12 cellular contexts compared by ENCODE assay signal in genomic region chr4:108141213-108142045, GRCh38. TPM values are rescaled to one million over a fixed set of nuclear protein-coding genes. Genes with fewer than 3 reads are reported as not detected.
DNase-seq lines count a peak whose midpoint lies in the region; ATAC-seq and TF ChIP-seq lines count a peak whose summit lies in the region.
"Had no signal": no experiment of that assay in that cellular context is flagged by ENCODE, and none has a peak within 500 bp of the region (broad histone marks: within the 10 kb centered on the region; RNA-seq: fewer than 3 reads in every experiment).

No MANE protein-coding gene starts in this region.

- H3K9ac ChIP-seq in SK-N-SH: no peak overlapping the region

- TF ChIP-seq CTCF in SK-N-SH (IDR thresholded peaks at IDR 0.05): no peak

- H3K4me1 Mint-ChIP-seq in activated naive CD4-positive, alpha-beta T cell treated with anti-CD3 and anti-CD28 coated beads, Interleukin-2, amount 10 ng/mL, durations not matched to agents 7 days and 5 days: peaks cover 93% of the 10 kb centered on the region
- H3K4me1 Mint-ChIP-seq in activated naive CD8-positive, alpha-beta T cell (ENCODE audit: low read depth): peaks cover 94% of the 10 kb centered on the region
- H3K4me1 Mint-ChIP-seq in stimulated activated naive CD8-positive, alpha-beta T cell treated with anti-CD3 and anti-CD28 coated beads, Interleukin-15, Interleukin-2, amounts not matched to agents 100 ng/mL and 50 ng/mL, for 24 hours (ENCODE audit: low read depth): peaks cover 95% of the 10 kb centered on the region

- H3F3A ChIP-seq in SK-N-SH (replicated peaks; ENCODE audit: insufficient read depth): no peaks in the 10 kb centered on the region

- no peaks in the 10 kb centered on the region for H3K9me2 ChIP-seq in SK-N-SH

- POLR2A ChIA-PET in SK-N-SH (lab: Yijun Ruan, JAX): no interaction called here

- WGBS in SK-N-SH (ENCODE audit: low lambda C conversion rate): 5% methylated on average over 12 of the region's 12 CpGs

- no peak for TF ChIP-seq EP300 in SK-N-SH (IDR thresholded peaks at IDR 0.05; ENCODE audit: borderline replicate concordance in 1 of 2, low read depth in 1 of 2, low read length in 1 of 2)

- no peak overlapping the region for H3K27ac ChIP-seq in SK-N-SH (ENCODE audit: low read depth in 2 of 2, low read length in 1 of 2)
- H3K27ac ChIP-seq: left lung, psoas muscle, uterus had no signal

- peaks cover 30% of the 10 kb centered on the region for H3K27me3 ChIP-seq in SK-N-SH (ENCODE audit: insufficient read depth)
- H3K27me3 ChIP-seq: left lung had no signal

- H3K79me2 ChIP-seq in SK-N-SH (ENCODE audit: insufficient read depth): no peaks in the 10 kb centered on the region

- no peak for DNase-seq in activated naive CD4-positive, alpha-beta T cell treated with anti-CD3 and anti-CD28 coated beads, Interleukin-2, amount 10 ng/mL, durations not matched to agents 7 days and 5 days
- no peak for DNase-seq in activated naive CD4-positive, alpha-beta T cell treated with Interleukin-2 at 50 U/mL for 16 hours
- peak; percentile 93 for DNase-seq in NCI-H146 (lab: John Stamatoyannopoulos, UW)
- no peak for DNase-seq in SK-N-SH
- no peak for DNase-seq in DMS53 (lab: John Stamatoyannopoulos, UW)
- DNase-seq: left lung, NCI-H226, psoas muscle, uterus had no signal

- CTCF ChIA-PET in activated naive CD4-positive, alpha-beta T cell treated with anti-CD3 and anti-CD28 coated beads, Interleukin-2, amount 10 ng/mL, durations not matched to agents 7 days and 5 days (lab: Charles Lee): interaction anchor here (1.3 to 1.7 kb wide), 3 partner anchors 10 to 111 kb away, joined by 3 to 6 read pairs (median 4); no protein-coding TSS in a partner anchor
- CTCF ChIA-PET in SK-N-SH (lab: Yijun Ruan, JAX): interaction anchor here (2.1 kb wide), 1 partner anchor 10 kb away, joined by 4 read pairs; no protein-coding TSS in a partner anchor

- H2AFZ ChIP-seq in SK-N-SH (ENCODE audit: low read depth): no peak overlapping the region

- H3K4me2 ChIP-seq in SK-N-SH: no peak overlapping the region

- peaks cover 73% of the 10 kb centered on the region for H3K36me3 Mint-ChIP-seq in activated naive CD4-positive, alpha-beta T cell treated with anti-CD3 and anti-CD28 coated beads, Interleukin-2, amount 10 ng/mL, durations not matched to agents 7 days and 5 days
- H3K36me3 Mint-ChIP-seq in activated naive CD8-positive, alpha-beta T cell: peaks cover 8% of the 10 kb centered on the region
- peaks cover 12% of the 10 kb centered on the region for H3K36me3 Mint-ChIP-seq in stimulated activated naive CD8-positive, alpha-beta T cell treated with anti-CD3 and anti-CD28 coated beads, Interleukin-15, Interleukin-2, amounts not matched to agents 100 ng/mL and 50 ng/mL, for 24 hours (ENCODE audit: low read depth)

- H3K36me3 ChIP-seq in SK-N-SH (replicated peaks in 1 of 2; ENCODE audit: control insufficient read depth in 1 of 2, insufficient read depth in 2 of 2, low read length in 1 of 2): no peaks in the 10 kb centered on the region
- H3K36me3 ChIP-seq: left lung, uterus had no signal

- no peak overlapping the region for H3K4me3 ChIP-seq in SK-N-SH (ENCODE audit: low read depth in 2 of 2, low read length in 1 of 2)
- H3K4me3 ChIP-seq: left lung, psoas muscle, uterus had no signal

- no peaks in the 10 kb centered on the region for H4K20me1 ChIP-seq in SK-N-SH (ENCODE audit: insufficient read depth)

- peak overlapping the region; percentile 88 for H3K27ac Mint-ChIP-seq in activated naive CD4-positive, alpha-beta T cell treated with anti-CD3 and anti-CD28 coated beads, Interleukin-2, amount 10 ng/mL, durations not matched to agents 7 days and 5 days
- H3K27ac Mint-ChIP-seq in activated naive CD8-positive, alpha-beta T cell: peak overlapping the region; percentile 100
- peak overlapping the region; percentile 100 for H3K27ac Mint-ChIP-seq in stimulated activated naive CD8-positive, alpha-beta T cell treated with anti-CD3 and anti-CD28 coated beads, Interleukin-15, Interleukin-2, amounts not matched to agents 100 ng/mL and 50 ng/mL, for 24 hours

- no peak for TF ChIP-seq RAD21 in SK-N-SH (IDR thresholded peaks at IDR 0.05; ENCODE audit: low read length)

- no peaks in the 10 kb centered on the region for H3K9me3 Mint-ChIP-seq in activated naive CD4-positive, alpha-beta T cell treated with anti-CD3 and anti-CD28 coated beads, Interleukin-2, amount 10 ng/mL, durations not matched to agents 7 days and 5 days
- no peaks in the 10 kb centered on the region for H3K9me3 Mint-ChIP-seq in activated naive CD8-positive, alpha-beta T cell (ENCODE audit: low read depth)
- H3K9me3 Mint-ChIP-seq in stimulated activated naive CD8-positive, alpha-beta T cell treated with anti-CD3 and anti-CD28 coated beads, Interleukin-15, Interleukin-2, amounts not matched to agents 100 ng/mL and 50 ng/mL, for 24 hours: no peaks in the 10 kb centered on the region

- H3K4me1 ChIP-seq in SK-N-SH (ENCODE audit: control insufficient read depth in 1 of 2, insufficient read depth in 2 of 2, low read depth in 1 of 2, low read length in 1 of 2): no peaks in the 10 kb centered on the region
- H3K4me1 ChIP-seq: left lung, psoas muscle, uterus had no signal

- no peaks in the 10 kb centered on the region for H3K9me3 ChIP-seq in SK-N-SH
- H3K9me3 ChIP-seq: left lung, psoas muscle, uterus had no signal

- no peaks in the 10 kb centered on the region for H3K27me3 Mint-ChIP-seq in activated naive CD4-positive, alpha-beta T cell treated with anti-CD3 and anti-CD28 coated beads, Interleukin-2, amount 10 ng/mL, durations not matched to agents 7 days and 5 days
- H3K27me3 Mint-ChIP-seq in activated naive CD8-positive, alpha-beta T cell: no peaks in the 10 kb centered on the region
- H3K27me3 Mint-ChIP-seq in stimulated activated naive CD8-positive, alpha-beta T cell treated with anti-CD3 and anti-CD28 coated beads, Interleukin-15, Interleukin-2, amounts not matched to agents 100 ng/mL and 50 ng/mL, for 24 hours: no peaks in the 10 kb centered on the region

- peak overlapping the region; percentile 62 for H3K4me3 Mint-ChIP-seq in activated naive CD4-positive, alpha-beta T cell treated with anti-CD3 and anti-CD28 coated beads, Interleukin-2, amount 10 ng/mL, durations not matched to agents 7 days and 5 days
- H3K4me3 Mint-ChIP-seq in activated naive CD8-positive, alpha-beta T cell: peak overlapping the region; percentile 90
- H3K4me3 Mint-ChIP-seq in stimulated activated naive CD8-positive, alpha-beta T cell treated with anti-CD3 and anti-CD28 coated beads, Interleukin-15, Interleukin-2, amounts not matched to agents 100 ng/mL and 50 ng/mL, for 24 hours: peak overlapping the region; percentile 82

- no peak for ATAC-seq in GM21529 (IDR thresholded peaks at IDR 0.05; ENCODE audit: unreplicated experiment)
- ATAC-seq: left lung, psoas muscle had no signal

TF ChIP-seq in SK-N-SH, 30 proteins besides CTCF, POLR2A, EP300 and RAD21:
- TF ChIP-seq PBX3 (IDR thresholded peaks at IDR 0.05) (no peak), RCOR1 (IDR thresholded peaks at IDR 0.05; ENCODE audit: low read length) (no peak), MEF2A (IDR thresholded peaks at IDR 0.05; ENCODE audit: borderline replicate concordance, low read depth) (no peak)
- TF ChIP-seq, protein P1, sequence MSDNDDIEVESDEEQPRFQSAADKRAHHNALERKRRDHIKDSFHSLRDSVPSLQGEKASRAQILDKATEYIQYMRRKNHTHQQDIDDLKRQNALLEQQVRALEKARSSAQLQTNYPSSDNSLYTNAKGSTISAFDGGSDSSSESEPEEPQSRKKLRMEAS (IDR thresholded peaks at IDR 0.05; ENCODE audit: low read depth): no peak
TF ChIP-seq in SK-N-SH: peak in this region for 0.

RNA-seq across cellular contexts. Expression of gene LEF1, which starts 27.3 kb away (rescaled TPM):
- 0.36 and 0.89 TPM in 2 replicates for polyA plus RNA-seq in SK-N-SH (2012; rRNA removed)
- polyA plus RNA-seq in SK-N-SH (2012; cell fraction: cytosol; rRNA removed): 1.1 and 1.6 TPM in 2 replicates
- polyA plus RNA-seq in SK-N-SH (2012; cell fraction: nucleus; rRNA removed): 0.57 and 0.76 TPM in 2 replicates
